7 cellular contexts compared by ENCODE assay signal in genomic region chrX:133754657-133755056, GRCh38.
"Had no signal": no experiment of that assay in that cellular context is flagged by ENCODE, and none has a peak within 500 bp of the region (broad histone marks: within the 10 kb centered on the region; RNA-seq: fewer than 3 reads in every experiment).

No MANE protein-coding gene starts in this region.

- H3K9me3 Mint-ChIP-seq: IgD-negative memory B cell had no signal

- H3K4me3 Mint-ChIP-seq: IgD-negative memory B cell had no signal

- H3K4me3 ChIP-seq: GM23248 had no signal

- H3K27ac Mint-ChIP-seq: IgD-negative memory B cell had no signal

- H2AFZ ChIP-seq: GM23248 had no signal

- H3K27ac ChIP-seq: GM23248, HL-60 had no signal

- H3K9ac ChIP-seq: GM23248 had no signal

- DNase-seq: GM23248, GOT3, H7, HCEC 1CT, KBM-7 had no signal

- H3K36me3 Mint-ChIP-seq: IgD-negative memory B cell had no signal
